ENCODE assay signal across 1 cellular context in genomic region chr1:225446298-225446941, GRCh38.
TF ChIP-seq lines count a peak whose summit lies in the region.

No MANE protein-coding gene starts in this region.

TF ChIP-seq in GM12878, 131 proteins besides CTCF, POLR2A, EP300 and RAD21 (continued from another document):
- TF ChIP-seq ATF3 (IDR thresholded peaks at IDR 0.05; ENCODE audit: borderline replicate concordance, extremely low read depth, low read depth, low read length) (no peak), SMAD1 (IDR thresholded peaks at IDR 0.05; ENCODE audit: low read depth, partially characterized antibody) (no peak), CHD4 (IDR thresholded peaks at IDR 0.05) (no peak), SKIL (IDR thresholded peaks at IDR 0.05; ENCODE audit: low read depth, poor library complexity, severe bottlenecking) (no peak), FOXK2 (IDR thresholded peaks at IDR 0.05) (no peak), CBX3 (IDR thresholded peaks at IDR 0.05; ENCODE audit: borderline replicate concordance, low read depth) (no peak), ZNF687 (IDR thresholded peaks at IDR 0.05) (no peak), SP1 (IDR thresholded peaks at IDR 0.05; ENCODE audit: low read depth, low read length) (no peak), PML (IDR thresholded peaks at IDR 0.05; ENCODE audit: low read length) (no peak)
